ENCODE assay signal across 19 cellular contexts in the genomic region with DNA sequence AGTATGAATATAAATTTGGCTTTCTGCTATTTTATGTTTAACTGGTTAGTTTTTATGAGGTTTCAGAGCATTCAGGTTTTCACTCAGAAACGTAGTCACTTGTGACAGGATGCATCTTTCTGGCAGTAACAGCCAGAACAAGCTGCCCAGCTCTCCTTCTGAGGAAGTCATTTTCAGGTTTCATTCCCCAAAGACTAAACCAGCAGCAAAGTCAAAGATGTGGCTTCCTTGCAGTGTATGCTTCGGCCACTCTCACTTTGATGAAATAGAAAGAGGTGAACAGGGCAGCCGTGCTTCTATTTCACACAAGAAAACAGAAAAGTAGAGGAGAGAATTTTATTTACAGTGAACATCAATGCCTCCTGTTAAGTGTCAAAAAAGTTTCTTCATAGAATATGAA.
"Had no signal": no experiment of that assay in that cellular context is flagged by ENCODE, and none has a peak within 500 bp of the region (broad histone marks: within the 10 kb centered on the region; RNA-seq: fewer than 3 reads in every experiment).

No MANE protein-coding gene starts in this region.

- H3K4me3 ChIP-seq: MG63, SJSA1, SK-N-MC had no signal

- H3K9me3 ChIP-seq: MG63, SJSA1 had no signal

- H3K4me1 ChIP-seq: SJSA1 had no signal

- H3K27me3 ChIP-seq: MG63, SJSA1 had no signal

- H3K36me3 ChIP-seq: MG63, SJSA1 had no signal

- H3K27ac ChIP-seq: SJSA1, SK-N-MC had no signal

- DNase-seq: KBM-7; MG63; NCI-H1048; NCI-H1105; NCI-H1436 treated with DMSO at 0.1 percent for 48 hours; NCI-H1694 treated with DMSO at 0.1 percent for 48 hours; NCI-H1930; NCI-H2081; NCI-H2107; NCI-H2227 treated with DMSO at 0.1 percent for 48 hours; NCI-H524; NCI-H774; NK-92 treated with Interleukin-12 subunit alpha and Interleukin-12 subunit beta, amount 100 ng/mL, for 24 hours; OCI-M1; Right ventricle myocardium superior; RPMI8226; SIG-M5 had no signal
